In the genomic region with DNA sequence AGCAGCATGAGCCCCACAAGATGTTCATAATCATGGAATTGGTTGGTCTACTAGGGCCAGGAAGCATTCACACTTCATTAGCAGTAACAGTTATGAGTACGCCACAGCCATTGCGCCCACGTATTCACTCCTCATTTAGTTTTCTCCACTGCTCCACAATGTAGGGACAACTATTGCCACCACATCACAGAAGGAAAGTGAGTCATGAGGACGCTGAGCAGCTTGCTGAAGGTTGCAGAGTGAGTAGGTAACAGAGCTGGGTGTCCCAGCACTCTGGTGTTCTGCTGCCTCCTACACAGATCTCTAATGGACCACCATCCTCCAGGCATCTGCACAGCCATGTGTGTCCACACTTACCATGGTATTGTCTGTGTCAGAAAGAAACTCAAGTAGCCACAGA, we compare ENCODE assay signal across 24 cellular contexts.
"Had no signal": no experiment of that assay in that cellular context is flagged by ENCODE, and none has a peak within 500 bp of the region (broad histone marks: within the 10 kb centered on the region; RNA-seq: fewer than 3 reads in every experiment).

No MANE protein-coding gene starts in this region.

- H3K4me1 Mint-ChIP-seq: immature natural killer cell; memory B cell; naive thymus-derived CD4-positive, alpha-beta T cell; nephron; stimulated activated naive B cell treated with anti-CD40 and anti-IgM and Interleukin-4, amounts not matched to agents 10 μg/mL and 1 μg/mL and 100 μg/mL, for 72 hours had no signal

- H3K27ac Mint-ChIP-seq: effector memory CD8-positive, alpha-beta T cell; immature natural killer cell; memory B cell; naive thymus-derived CD4-positive, alpha-beta T cell; nephron; neural progenitor cell; stimulated activated naive B cell treated with anti-CD40 and anti-IgM and Interleukin-4, amounts not matched to agents 10 μg/mL and 1 μg/mL and 100 μg/mL, for 72 hours; type B pancreatic cell had no signal

- H3K4me3 ChIP-seq: colonic mucosa, esophagus squamous epithelium, lung, neural progenitor cell, ovary, psoas muscle, stomach, testis, tibial artery had no signal

- H3K36me3 Mint-ChIP-seq: immature natural killer cell; memory B cell; naive thymus-derived CD4-positive, alpha-beta T cell; stimulated activated naive B cell treated with anti-CD40 and anti-IgM and Interleukin-4, amounts not matched to agents 10 μg/mL and 1 μg/mL and 100 μg/mL, for 72 hours; type B pancreatic cell had no signal

- H3K9me3 Mint-ChIP-seq: effector memory CD8-positive, alpha-beta T cell; type B pancreatic cell had no signal

- DNase-seq: colonic mucosa; effector memory CD8-positive, alpha-beta T cell; erythroblast; esophagus squamous epithelium; foreskin melanocyte; glutamatergic neuron; immature natural killer cell; left ventricle myocardium superior; naive thymus-derived CD4-positive, alpha-beta T cell; ovary; psoas muscle; right cardiac atrium; small intestine; stimulated activated CD4-positive, alpha-beta T cell treated with anti-CD3 and anti-CD28 coated beads, Interleukin-15, amount 100 ng/mL, for 24 hours; stimulated activated CD4-positive, alpha-beta T cell treated with anti-CD3 and anti-CD28 coated beads, Interleukin-2, amount 100 ng/mL, for 48 hours; stimulated activated naive B cell treated with anti-CD40 and anti-IgM and Interleukin-4, amounts not matched to agents 10 μg/mL and 1 μg/mL and 100 μg/mL, for 72 hours; stomach; testis; tibial artery had no signal

- H3K27me3 ChIP-seq: colonic mucosa, esophagus squamous epithelium, neural progenitor cell, ovary, stomach, testis had no signal

- H3K9me3 ChIP-seq: colonic mucosa, esophagus squamous epithelium, ovary, psoas muscle, stomach, testis, tibial artery had no signal

- H3K36me3 ChIP-seq: colonic mucosa, esophagus squamous epithelium, neural progenitor cell, ovary, stomach, tibial artery had no signal

- H3K4me3 Mint-ChIP-seq: effector memory CD8-positive, alpha-beta T cell; immature natural killer cell; memory B cell; naive thymus-derived CD4-positive, alpha-beta T cell; nephron; neural progenitor cell; stimulated activated naive B cell treated with anti-CD40 and anti-IgM and Interleukin-4, amounts not matched to agents 10 μg/mL and 1 μg/mL and 100 μg/mL, for 72 hours; type B pancreatic cell had no signal

- ATAC-seq: effector memory CD8-positive, alpha-beta T cell; left ventricle myocardium superior; naive thymus-derived CD4-positive, alpha-beta T cell; psoas muscle; right cardiac atrium; stimulated activated naive B cell treated with anti-CD40 and anti-IgM and Interleukin-4, amounts not matched to agents 10 μg/mL and 1 μg/mL and 100 μg/mL, for 72 hours had no signal

- H3K27me3 Mint-ChIP-seq: type B pancreatic cell had no signal

- H3K27ac ChIP-seq: colonic mucosa, esophagus squamous epithelium, neural progenitor cell, ovary, psoas muscle, stomach, testis, tibial artery had no signal

- H3K4me1 ChIP-seq: esophagus squamous epithelium, neural progenitor cell, psoas muscle, stomach, testis, tibial artery had no signal
